Comparison of ENCODE assay signal across 8 cellular contexts in the genomic region with DNA sequence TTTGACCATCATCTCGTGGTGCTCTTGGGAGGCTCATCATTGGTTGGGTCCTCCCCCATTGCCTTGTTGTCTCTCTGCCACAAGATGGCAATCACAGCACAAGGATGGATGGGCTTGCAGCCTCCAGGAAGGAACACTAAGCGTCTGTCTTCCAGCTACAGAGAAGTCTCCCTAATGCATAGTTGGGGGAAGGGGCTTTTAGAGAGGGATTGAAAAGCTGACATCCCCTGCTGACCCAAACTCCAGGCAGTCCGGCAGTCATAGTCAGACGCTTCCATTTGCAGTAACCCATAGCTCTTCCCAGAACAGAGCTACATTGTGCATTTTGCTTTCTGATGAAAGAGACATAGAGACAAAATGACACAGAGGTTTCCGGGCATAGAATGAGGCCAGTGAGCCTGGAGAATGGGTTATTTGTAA.
DNase-seq lines count a peak whose midpoint lies in the region; ATAC-seq and TF ChIP-seq lines count a peak whose summit lies in the region.

No MANE protein-coding gene starts in this region.

- no peak overlapping the region for H4K8ac ChIP-seq in mesenchymal stem cell (ENCODE audit: low read length)

- TF ChIP-seq CTCF in AG09319 (IDR thresholded peaks at IDR 0.05; ENCODE audit: low read depth, low read length) (peak; percentile 5), WERI-Rb-1 (IDR thresholded peaks at IDR 0.05; ENCODE audit: low read depth, low read length) (peak; percentile 97), tibial nerve (IDR thresholded peaks at IDR 0.05) (peak; percentile 27 to 72 (median 55))

- H2BK12ac ChIP-seq in mesenchymal stem cell (ENCODE audit: low read length in 2 of 2), result no peak overlapping the region

- H2BK120ac ChIP-seq in mesenchymal stem cell (ENCODE audit: low read depth, low read length), result no peak overlapping the region

- H3K27me3 ChIP-seq in WERI-Rb-1 (ENCODE audit: insufficient read depth, low read depth, severe bottlenecking) (peaks cover 37% of the 10 kb centered on the region), mesenchymal stem cell (ENCODE audit: control insufficient read depth in 1 of 2, insufficient read depth in 1 of 2, low read length in 2 of 2) (peaks cover 6 to 7% of the 10 kb centered on the region in 2 experiments), tibial nerve (no peaks in the 10 kb centered on the region)
- H3K27me3 ChIP-seq in effector memory CD4-positive, alpha-beta T cell (replicated peaks; ENCODE audit: control insufficient read depth, insufficient read depth, low read length, poor library complexity, severe bottlenecking), result no peaks in the 10 kb centered on the region

- no peak for TF ChIP-seq POLR2A in tibial nerve (IDR thresholded peaks at IDR 0.05)

- H3K4ac ChIP-seq in mesenchymal stem cell (ENCODE audit: low read depth in 1 of 2, low read length in 2 of 2), result no peak overlapping the region

- no peaks in the 10 kb centered on the region for H3K79me1 ChIP-seq in mesenchymal stem cell (replicated peaks; ENCODE audit: low read length, poor library complexity, severe bottlenecking)

- TF ChIP-seq EP300 in tibial nerve (IDR thresholded peaks at IDR 0.05), result no peak

- H3K23ac ChIP-seq in mesenchymal stem cell (ENCODE audit: low read length in 2 of 2), result no peak overlapping the region

- H3K9me3 ChIP-seq in WERI-Rb-1 (ENCODE audit: severe bottlenecking), result peaks cover 2% of the 10 kb centered on the region
- H3K9me3 ChIP-seq in effector memory CD4-positive, alpha-beta T cell (ENCODE audit: control insufficient read depth, low read length), result no peaks in the 10 kb centered on the region
- H3K9me3 ChIP-seq in mesenchymal stem cell (ENCODE audit: control insufficient read depth, low read length), result no peaks in the 10 kb centered on the region
- H3K9me3 ChIP-seq in tibial nerve, result no peaks in the 10 kb centered on the region

- no peak overlapping the region for H3K9ac ChIP-seq in mesenchymal stem cell (ENCODE audit: low read length)

- no peak overlapping the region for H2AFZ ChIP-seq in mesenchymal stem cell (ENCODE audit: low read depth, low read length)

- H3K4me2 ChIP-seq in mesenchymal stem cell (ENCODE audit: low read length, poor library complexity, severe bottlenecking), result peak overlapping the region; percentile 49

- no peak overlapping the region for H2BK15ac ChIP-seq in mesenchymal stem cell (ENCODE audit: low read depth, poor library complexity, severe bottlenecking)

- peak; percentile 56 for ATAC-seq in GM18870 (IDR thresholded peaks at IDR 0.05; ENCODE audit: unreplicated experiment)
- ATAC-seq in GM18873 (IDR thresholded peaks at IDR 0.05; ENCODE audit: low FRiP score, unreplicated experiment), result no peak

- no peak overlapping the region for H3K27ac ChIP-seq in WERI-Rb-1
- no peak overlapping the region for H3K27ac ChIP-seq in effector memory CD4-positive, alpha-beta T cell (ENCODE audit: insufficient read depth, low read length, poor library complexity, severe bottlenecking)
- no peak overlapping the region for H3K27ac ChIP-seq in mesenchymal stem cell (ENCODE audit: low read length, poor library complexity, severe bottlenecking)
- H3K27ac ChIP-seq in tibial nerve, result peak overlapping the region in 1 of 4 donors; percentile 50

- H3K14ac ChIP-seq in mesenchymal stem cell (ENCODE audit: low read length in 2 of 2), result no peak overlapping the region

- no peaks in the 10 kb centered on the region for H3K36me3 ChIP-seq in WERI-Rb-1
- no peaks in the 10 kb centered on the region for H3K36me3 ChIP-seq in effector memory CD4-positive, alpha-beta T cell (ENCODE audit: control insufficient read depth, insufficient read depth, low read length)
- no peaks in the 10 kb centered on the region for H3K36me3 ChIP-seq in mesenchymal stem cell (ENCODE audit: control insufficient read depth in 1 of 2, insufficient read depth in 2 of 2, low read depth in 1 of 2, low read length in 2 of 2)
- no peaks in the 10 kb centered on the region for H3K36me3 ChIP-seq in tibial nerve

- H2AK5ac ChIP-seq in mesenchymal stem cell (ENCODE audit: low read length, severe bottlenecking), result no peak overlapping the region

- no peak overlapping the region for H3K18ac ChIP-seq in mesenchymal stem cell (ENCODE audit: low read depth in 1 of 2, low read length in 2 of 2)

- H3K4me3 ChIP-seq in WERI-Rb-1 (ENCODE audit: low read depth, low read length), result no peak overlapping the region
- no peak overlapping the region for H3K4me3 ChIP-seq in effector memory CD4-positive, alpha-beta T cell (ENCODE audit: insufficient read depth, low read depth, low read length, poor library complexity, severe bottlenecking)
- H3K4me3 ChIP-seq in mesenchymal stem cell (ENCODE audit: insufficient read depth in 1 of 2, low read depth in 1 of 2, low read length in 2 of 2), result peak overlapping the region in 1 of 2 experiments; percentile 35
- no peak overlapping the region for H3K4me3 ChIP-seq in tibial nerve

- 34% methylated on average over 4 of the region's 5 CpGs for WGBS in mesenchymal stem cell
- WGBS in tibial nerve, 2 donors, result 9% methylated on average over 5 of the region's 5 CpGs

- no peak overlapping the region for H2BK5ac ChIP-seq in mesenchymal stem cell (ENCODE audit: low read depth, low read length, poor library complexity, severe bottlenecking)

- DNase-seq in AG09319 (ENCODE audit: extremely low read depth, low read depth) (no peak), NCI-H2029 treated with DMSO at 0.1 percent for 48 hours (lab: John Stamatoyannopoulos, UW) (peak; percentile 39), WERI-Rb-1 (peak; percentile 76), mesenchymal stem cell (peak; percentile 18), tibial nerve (ENCODE audit: low spot score in 2 of 2) (peak in 1 of 2 donors; percentile 24)
- peak in 2 of 3 donors; percentile 13 to 19 for DNase-seq in effector memory CD4-positive, alpha-beta T cell

- H4K91ac ChIP-seq in mesenchymal stem cell (ENCODE audit: low read length), result no peak overlapping the region

- H3K4me1 ChIP-seq in effector memory CD4-positive, alpha-beta T cell (ENCODE audit: control insufficient read depth, insufficient read depth, low read length, poor library complexity, severe bottlenecking), result no peaks in the 10 kb centered on the region
- H3K4me1 ChIP-seq in mesenchymal stem cell (ENCODE audit: control insufficient read depth, insufficient read depth, low read depth, low read length) (peaks cover 2% of the 10 kb centered on the region), tibial nerve (peaks cover 0 to 46% (median 12%) of the 10 kb centered on the region in 4 donors)

Comparison
In these comparisons a context has a peak if more than half of its experiments do, and no peak if none do; other contexts are left out.
1. CTCF ChIP-seq: peak in every context shown above with its lines; median percentile 97 in WERI-Rb-1; 55 in tibial nerve; 5 in AG09319.